8 cellular contexts compared by ENCODE assay signal in the genomic region with DNA sequence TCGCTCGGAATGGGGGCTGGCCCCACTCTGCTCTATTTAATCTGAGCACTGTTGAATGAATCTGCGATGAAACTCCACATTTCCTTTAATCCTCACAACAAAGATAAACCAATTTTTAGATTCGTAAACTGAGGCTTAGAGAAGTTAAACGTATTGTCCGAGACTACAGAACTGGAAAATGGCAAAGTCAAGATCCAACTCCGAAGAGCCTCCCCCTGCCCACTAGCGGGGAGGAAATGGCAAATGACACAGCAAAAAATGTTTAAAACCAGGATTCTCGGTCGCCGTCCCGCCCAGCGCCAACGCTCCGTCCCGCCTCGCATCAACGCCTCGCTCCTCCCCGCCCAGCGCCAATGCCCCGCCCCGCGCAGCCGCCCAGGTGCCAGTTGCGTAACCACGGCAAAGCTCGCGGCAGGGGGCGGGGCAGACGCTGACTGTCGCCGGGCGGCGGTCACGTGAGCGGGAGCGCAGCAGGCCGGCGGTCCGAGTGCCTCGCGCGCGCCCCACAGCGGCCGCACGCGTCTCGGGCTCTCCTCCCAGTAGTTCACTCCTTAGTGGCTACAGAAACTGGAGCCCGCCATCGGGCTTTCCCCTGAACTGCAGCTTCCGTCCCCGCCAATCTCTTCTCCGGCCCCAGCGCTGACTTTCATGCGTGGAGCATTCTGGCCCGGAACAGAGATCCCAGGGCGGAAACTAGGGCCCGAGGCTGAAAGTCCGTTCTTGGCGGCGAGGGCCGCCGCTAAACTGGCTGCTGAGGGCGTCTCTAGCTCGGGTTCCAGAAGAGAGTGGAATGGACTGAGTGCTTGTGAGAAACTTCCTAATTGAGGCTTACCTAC. TPM values are rescaled to one million over a fixed set of nuclear protein-coding genes. Genes with fewer than 3 reads are reported as not detected.
A peak's percentile ranks its signal among the peaks of the same experiment; 100 is the strongest.
DNase-seq lines count a peak whose midpoint lies in the region; ATAC-seq and TF ChIP-seq lines count a peak whose summit lies in the region.

No MANE protein-coding gene starts in this region.

- peak; percentile 68 for DNase-seq in AG09309 (ENCODE audit: low read depth)
- DNase-seq in NCI-H2196 treated with DMSO at 0.1 percent for 48 hours (lab: John Stamatoyannopoulos, UW; ENCODE audit: unreplicated experiment): peak; percentile 55
- peak; percentile 90 for DNase-seq in WERI-Rb-1
- DNase-seq in mammary epithelial cell: peak; percentile 94
- DNase-seq in immature natural killer cell: peak; percentile 98 to 99 (median 98)
- peak; percentile 93 for DNase-seq in smooth muscle cell of the brain vasculature (ENCODE audit: low read depth, low spot score)

- intact Hi-C loops in mammary epithelial cell (cut with micrococcal nuclease): loop anchor here (1.0 kb wide), 2 partner anchors 22 to 34 kb away; no protein-coding TSS in a partner anchor

- peak overlapping the region; percentile 83 to 87 (median 85) for H3K4me3 Mint-ChIP-seq in immature natural killer cell

- H3K27ac Mint-ChIP-seq in immature natural killer cell: peak overlapping the region; percentile 91 to 96 (median 92)

- H3K9ac ChIP-seq in mammary epithelial cell (ENCODE audit: insufficient read depth, low read length): peak overlapping the region; percentile 58

- 4% methylated on average over 35 of the region's 67 CpGs for WGBS in mammary epithelial cell (ENCODE audit: low coverage, missing lambda C conversion rate)

- ATAC-seq in GM18907 (IDR thresholded peaks at IDR 0.05; ENCODE audit: unreplicated experiment) (peak; percentile 93), HG03139 (IDR thresholded peaks at IDR 0.05; ENCODE audit: unreplicated experiment) (peak; percentile 92)

- H3K27ac ChIP-seq in WERI-Rb-1 (peak overlapping the region; percentile 81), mammary epithelial cell (ENCODE audit: insufficient read depth, low read depth, low read length) (peak overlapping the region; percentile 76)

- TF ChIP-seq CTCF in AG09309 (IDR thresholded peaks at IDR 0.05; ENCODE audit: control insufficient read depth, insufficient read depth, low read depth, low read length, missing control alignments) (peak; percentile 65), WERI-Rb-1 (IDR thresholded peaks at IDR 0.05; ENCODE audit: low read depth, low read length) (peak; percentile 64), mammary epithelial cell (conservative IDR thresholded peaks at IDR 0.05 in 1 of 2, IDR thresholded peaks at IDR 0.05 in 1 of 2; ENCODE audit: extremely low read depth in 1 of 2, insufficient read depth in 1 of 2, low read depth in 1 of 2, low read length in 2 of 2) (peak; percentile 56 to 66)

- no peaks in the 10 kb centered on the region for H4K20me1 ChIP-seq in mammary epithelial cell (ENCODE audit: insufficient read depth, low read length)

- no peaks in the 10 kb centered on the region for H3K79me2 ChIP-seq in mammary epithelial cell (ENCODE audit: insufficient read depth, low read length)

- in situ Hi-C loops in mammary epithelial cell (cut with MboI; ENCODE audit: low sequenced_read_pairs in 2 of 2): no loop called here

- peaks cover 12 to 13% of the 10 kb centered on the region in 2 donors for H3K4me1 Mint-ChIP-seq in immature natural killer cell

- H3K4me1 ChIP-seq in mammary epithelial cell (ENCODE audit: insufficient read depth, low read length): peaks cover 12% of the 10 kb centered on the region

- H3K36me3 ChIP-seq in WERI-Rb-1 (no peaks in the 10 kb centered on the region; the same call in 1 of the 2 replicates), mammary epithelial cell (ENCODE audit: insufficient read depth, low read length) (no peaks in the 10 kb centered on the region)

- H3K4me3 ChIP-seq in AG09309 (ENCODE audit: control insufficient read depth, low read depth, low read length): peak overlapping the region; percentile 35
- peak overlapping the region; percentile 3; the same call in 1 of the 2 replicates for H3K4me3 ChIP-seq in WERI-Rb-1 (ENCODE audit: low read depth, low read length)
- peak overlapping the region; percentile 30 to 57 (median 35) for H3K4me3 ChIP-seq in mammary epithelial cell (replicated peaks in 1 of 3; ENCODE audit: insufficient read depth in 1 of 3, low read depth in 2 of 3, low read length in 3 of 3)

- H3K27me3 ChIP-seq in WERI-Rb-1 (ENCODE audit: insufficient read depth, low read depth, severe bottlenecking) (no peaks in the 10 kb centered on the region), mammary epithelial cell (ENCODE audit: insufficient read depth, low read length) (no peaks in the 10 kb centered on the region)

- H3K27me3 Mint-ChIP-seq in immature natural killer cell (ENCODE audit: low read depth in 3 of 3): peaks cover 0 to 7% (median 2%) of the 10 kb centered on the region in 3 donors

- H3K36me3 Mint-ChIP-seq in immature natural killer cell: no peaks in the 10 kb centered on the region

- no TSS peak for BruUV-seq in mammary epithelial cell (replicated peaks; lab: Mats Ljungman, UMichigan)

- H2AFZ ChIP-seq in mammary epithelial cell (ENCODE audit: low read depth, low read length): peak overlapping the region; percentile 86

- no peaks in the 10 kb centered on the region for H3K9me3 Mint-ChIP-seq in immature natural killer cell

- dilution Hi-C loops in mammary epithelial cell (cut with HindIII; ENCODE audit: low sequenced_read_pairs): no loop called here

- H3K9me3 ChIP-seq in WERI-Rb-1 (ENCODE audit: severe bottlenecking): no peaks in the 10 kb centered on the region
- H3K9me3 ChIP-seq in mammary epithelial cell (replicated peaks; ENCODE audit: insufficient read depth, low read length): no peaks in the 10 kb centered on the region

- CTCF ChIA-PET in mammary epithelial cell (lab: Charles Lee; ENCODE audit: low non-redundant PET): interaction anchor here (0.6 to 1.7 kb wide), 4 partner anchors 8 to 55 kb away, joined by 3 to 7 read pairs (median 5); a partner anchor contains a TSS

- H3K4me2 ChIP-seq in mammary epithelial cell (ENCODE audit: insufficient read depth, low read depth, low read length): peak overlapping the region; percentile 82

RNA-seq across cellular contexts. Expression of a gene that starts 13.6 kb away (rescaled TPM):
- total RNA-seq in mammary epithelial cell: 1 to 10 TPM; 4.3 to 4.7 TPM
- polyA plus RNA-seq in mammary epithelial cell: 4.2 TPM
- 14.7 TPM for polyA minus RNA-seq in mammary epithelial cell
- polyA plus RNA-seq in immature natural killer cell: 1 to 10 TPM; 2.3 to 4.4 (median 2.4) TPM

RNA-seq across cellular contexts. Expression of a gene that starts 17.9 kb away (rescaled TPM):
- 1 to 10 TPM; 7.8 to 9.8 TPM for total RNA-seq in mammary epithelial cell
- polyA plus RNA-seq in mammary epithelial cell (2.9 TPM), immature natural killer cell (10 to 100 TPM; 11.2 to 17.0 (median 11.4) TPM)
- polyA minus RNA-seq in mammary epithelial cell: 2.5 TPM

RNA-seq across cellular contexts. Expression of a gene that starts 23.4 kb away (rescaled TPM):
- 1 to 10 TPM; 1.7 to 7.5 TPM for total RNA-seq in mammary epithelial cell
- polyA plus RNA-seq in mammary epithelial cell: 8.3 TPM
- 62.6 TPM for polyA minus RNA-seq in mammary epithelial cell
- 1 to 10 TPM; 2.0 to 6.5 (median 3.8) TPM for polyA plus RNA-seq in immature natural killer cell

RNA-seq across cellular contexts. Expression of a gene that starts 23.7 kb away (rescaled TPM):
- total RNA-seq in mammary epithelial cell: 100 to 1,000 TPM; 407 to 974 TPM
- polyA plus RNA-seq in mammary epithelial cell (2,366 TPM), immature natural killer cell (1,000 to 10,000 TPM in 1 of 3 donors, 100 to 1,000 TPM in 2; 801 to 1,209 (median 811) TPM)
- 2,241 TPM for polyA minus RNA-seq in mammary epithelial cell

RNA-seq across cellular contexts. Expression of a gene that starts 36.8 kb away (rescaled TPM):
- 10 to 100 TPM; 12.2 to 73.5 TPM for total RNA-seq in mammary epithelial cell
- polyA plus RNA-seq in mammary epithelial cell: 10.4 TPM
- polyA minus RNA-seq in mammary epithelial cell: 56.5 TPM
- polyA plus RNA-seq in immature natural killer cell: 1 to 10 TPM in 2 of 3 donors, not detected in 1; 1.0 to 2.1 TPM

Comparison
In these comparisons a context has a peak if more than half of its experiments do, and no peak if none do; other contexts are left out.
1. Peak in every context shown above with its lines: DNase-seq, ATAC-seq, H3K4me3 ChIP-seq and H3K27ac ChIP-seq.